In genomic region chr2:237519506-237520245, GRCh38 we compare ENCODE assay signal across 2 cellular contexts.
TF ChIP-seq lines count a peak whose summit lies in the region.

No MANE protein-coding gene starts in this region.

TF ChIP-seq in liver, 16 proteins besides CTCF, POLR2A, EP300 and RAD21:
- no peak for TF ChIP-seq YY1 (IDR thresholded peaks at IDR 0.05)
- TF ChIP-seq, protein P1, sequence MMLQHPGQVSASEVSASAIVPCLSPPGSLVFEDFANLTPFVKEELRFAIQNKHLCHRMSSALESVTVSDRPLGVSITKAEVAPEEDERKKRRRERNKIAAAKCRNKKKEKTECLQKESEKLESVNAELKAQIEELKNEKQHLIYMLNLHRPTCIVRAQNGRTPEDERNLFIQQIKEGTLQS (IDR thresholded peaks at IDR 0.05) = no peak
- no peak for TF ChIP-seq HNF4A (conservative IDR thresholded peaks at IDR 0.05)
- no peak for TF ChIP-seq JUND (IDR thresholded peaks at IDR 0.05)
- TF ChIP-seq FOXA1 (IDR thresholded peaks at IDR 0.05) = no peak
- no peak for TF ChIP-seq GABPA (IDR thresholded peaks at IDR 0.05 in 1 of 2, conservative IDR thresholded peaks at IDR 0.05 in 1 of 2)
- TF ChIP-seq, protein P2, sequence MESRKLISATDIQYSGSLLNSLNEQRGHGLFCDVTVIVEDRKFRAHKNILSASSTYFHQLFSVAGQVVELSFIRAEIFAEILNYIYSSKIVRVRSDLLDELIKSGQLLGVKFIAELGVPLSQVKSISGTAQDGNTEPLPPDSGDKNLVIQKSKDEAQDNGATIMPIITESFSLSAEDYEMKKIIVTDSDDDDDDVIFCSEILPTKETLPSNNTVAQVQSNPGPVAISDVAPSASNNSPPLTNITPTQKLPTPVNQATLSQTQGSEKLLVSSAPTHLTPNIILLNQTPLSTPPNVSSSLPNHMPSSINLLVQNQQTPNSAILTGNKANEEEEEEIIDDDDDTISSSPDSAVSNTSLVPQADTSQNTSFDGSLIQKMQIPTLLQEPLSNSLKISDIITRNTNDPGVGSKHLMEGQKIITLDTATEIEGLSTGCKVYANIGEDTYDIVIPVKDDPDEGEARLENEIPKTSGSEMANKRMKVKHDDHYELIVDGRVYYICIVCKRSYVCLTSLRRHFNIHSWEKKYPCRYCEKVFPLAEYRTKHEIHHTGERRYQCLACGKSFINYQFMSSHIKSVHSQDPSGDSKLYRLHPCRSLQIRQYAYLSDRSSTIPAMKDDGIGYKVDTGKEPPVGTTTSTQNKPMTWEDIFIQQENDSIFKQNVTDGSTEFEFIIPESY (IDR thresholded peaks at IDR 0.05) = no peak
- TF ChIP-seq TAF1 (conservative IDR thresholded peaks at IDR 0.05) = no peak
- no peak for TF ChIP-seq FOXA2 (IDR thresholded peaks at IDR 0.05)
- no peak for TF ChIP-seq EGR1 (IDR thresholded peaks at IDR 0.05; ENCODE audit: low read depth in 2 of 2)
- no peak for TF ChIP-seq SP1 (IDR thresholded peaks at IDR 0.05)
- no peak for TF ChIP-seq RXRA (IDR thresholded peaks at IDR 0.05)
- TF ChIP-seq, protein P3, sequence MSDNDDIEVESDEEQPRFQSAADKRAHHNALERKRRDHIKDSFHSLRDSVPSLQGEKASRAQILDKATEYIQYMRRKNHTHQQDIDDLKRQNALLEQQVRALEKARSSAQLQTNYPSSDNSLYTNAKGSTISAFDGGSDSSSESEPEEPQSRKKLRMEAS (IDR thresholded peaks at IDR 0.05) = no peak
- TF ChIP-seq NR2F2 (IDR thresholded peaks at IDR 0.05) = no peak
- TF ChIP-seq, protein P4, sequence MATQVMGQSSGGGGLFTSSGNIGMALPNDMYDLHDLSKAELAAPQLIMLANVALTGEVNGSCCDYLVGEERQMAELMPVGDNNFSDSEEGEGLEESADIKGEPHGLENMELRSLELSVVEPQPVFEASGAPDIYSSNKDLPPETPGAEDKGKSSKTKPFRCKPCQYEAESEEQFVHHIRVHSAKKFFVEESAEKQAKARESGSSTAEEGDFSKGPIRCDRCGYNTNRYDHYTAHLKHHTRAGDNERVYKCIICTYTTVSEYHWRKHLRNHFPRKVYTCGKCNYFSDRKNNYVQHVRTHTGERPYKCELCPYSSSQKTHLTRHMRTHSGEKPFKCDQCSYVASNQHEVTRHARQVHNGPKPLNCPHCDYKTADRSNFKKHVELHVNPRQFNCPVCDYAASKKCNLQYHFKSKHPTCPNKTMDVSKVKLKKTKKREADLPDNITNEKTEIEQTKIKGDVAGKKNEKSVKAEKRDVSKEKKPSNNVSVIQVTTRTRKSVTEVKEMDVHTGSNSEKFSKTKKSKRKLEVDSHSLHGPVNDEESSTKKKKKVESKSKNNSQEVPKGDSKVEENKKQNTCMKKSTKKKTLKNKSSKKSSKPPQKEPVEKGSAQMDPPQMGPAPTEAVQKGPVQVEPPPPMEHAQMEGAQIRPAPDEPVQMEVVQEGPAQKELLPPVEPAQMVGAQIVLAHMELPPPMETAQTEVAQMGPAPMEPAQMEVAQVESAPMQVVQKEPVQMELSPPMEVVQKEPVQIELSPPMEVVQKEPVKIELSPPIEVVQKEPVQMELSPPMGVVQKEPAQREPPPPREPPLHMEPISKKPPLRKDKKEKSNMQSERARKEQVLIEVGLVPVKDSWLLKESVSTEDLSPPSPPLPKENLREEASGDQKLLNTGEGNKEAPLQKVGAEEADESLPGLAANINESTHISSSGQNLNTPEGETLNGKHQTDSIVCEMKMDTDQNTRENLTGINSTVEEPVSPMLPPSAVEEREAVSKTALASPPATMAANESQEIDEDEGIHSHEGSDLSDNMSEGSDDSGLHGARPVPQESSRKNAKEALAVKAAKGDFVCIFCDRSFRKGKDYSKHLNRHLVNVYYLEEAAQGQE (IDR thresholded peaks at IDR 0.05) = no peak
- TF ChIP-seq HNF4G (IDR thresholded peaks at IDR 0.05) = no peak

TF ChIP-seq in HepG2, 621 proteins besides CTCF, POLR2A, EP300 and RAD21:
- no peak for TF ChIP-seq FOXJ3 (CRISPR knock-in tag; IDR thresholded peaks at IDR 0.05; ENCODE audit: borderline replicate concordance)
- no peak for TF ChIP-seq ZNF431 (CRISPR knock-in tag; IDR thresholded peaks at IDR 0.05; ENCODE audit: borderline replicate concordance, low read depth)
- TF ChIP-seq REL (CRISPR knock-in tag; conservative IDR thresholded peaks at IDR 0.05) = no peak
- no peak for TF ChIP-seq ZBTB43 (CRISPR knock-in tag; conservative IDR thresholded peaks at IDR 0.05)
- TF ChIP-seq ZNF770 (CRISPR knock-in tag; IDR thresholded peaks at IDR 0.05) = no peak
- no peak for TF ChIP-seq ZNF3 (CRISPR knock-in tag; IDR thresholded peaks at IDR 0.05)
- no peak for TF ChIP-seq ZNF562 (CRISPR knock-in tag; IDR thresholded peaks at IDR 0.05; ENCODE audit: borderline replicate concordance)
- TF ChIP-seq ZNF660 (CRISPR knock-in tag; IDR thresholded peaks at IDR 0.05; ENCODE audit: borderline replicate concordance, low read depth) = no peak
- TF ChIP-seq PHF8 (CRISPR knock-in tag; IDR thresholded peaks at IDR 0.05) = no peak
- TF ChIP-seq ZFP82 (CRISPR knock-in tag; IDR thresholded peaks at IDR 0.05; ENCODE audit: borderline replicate concordance) = no peak
- TF ChIP-seq, protein P5, sequence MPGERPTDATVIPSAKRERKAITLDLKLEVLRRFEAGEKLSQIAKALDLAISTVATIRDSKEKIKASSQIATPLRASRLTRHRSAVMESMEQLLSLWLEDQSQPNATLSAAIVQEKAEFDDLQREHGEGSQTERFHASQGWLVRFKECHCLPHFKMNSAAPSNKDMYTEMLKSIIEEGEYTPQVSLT (CRISPR knock-in tag; IDR thresholded peaks at IDR 0.05; ENCODE audit: borderline replicate concordance, low read depth) = no peak
- TF ChIP-seq MED1 (CRISPR knock-in tag; IDR thresholded peaks at IDR 0.05) = no peak
- TF ChIP-seq NCOA1 (CRISPR knock-in tag; IDR thresholded peaks at IDR 0.05) = no peak
- TF ChIP-seq ZNF557 (CRISPR knock-in tag; IDR thresholded peaks at IDR 0.05) = no peak
- TF ChIP-seq SIN3B (IDR thresholded peaks at IDR 0.05; ENCODE audit: low read length) = no peak
- TF ChIP-seq PHF5A (CRISPR knock-in tag; IDR thresholded peaks at IDR 0.05; ENCODE audit: low read depth, unreplicated experiment) = no peak
